In the genomic region with DNA sequence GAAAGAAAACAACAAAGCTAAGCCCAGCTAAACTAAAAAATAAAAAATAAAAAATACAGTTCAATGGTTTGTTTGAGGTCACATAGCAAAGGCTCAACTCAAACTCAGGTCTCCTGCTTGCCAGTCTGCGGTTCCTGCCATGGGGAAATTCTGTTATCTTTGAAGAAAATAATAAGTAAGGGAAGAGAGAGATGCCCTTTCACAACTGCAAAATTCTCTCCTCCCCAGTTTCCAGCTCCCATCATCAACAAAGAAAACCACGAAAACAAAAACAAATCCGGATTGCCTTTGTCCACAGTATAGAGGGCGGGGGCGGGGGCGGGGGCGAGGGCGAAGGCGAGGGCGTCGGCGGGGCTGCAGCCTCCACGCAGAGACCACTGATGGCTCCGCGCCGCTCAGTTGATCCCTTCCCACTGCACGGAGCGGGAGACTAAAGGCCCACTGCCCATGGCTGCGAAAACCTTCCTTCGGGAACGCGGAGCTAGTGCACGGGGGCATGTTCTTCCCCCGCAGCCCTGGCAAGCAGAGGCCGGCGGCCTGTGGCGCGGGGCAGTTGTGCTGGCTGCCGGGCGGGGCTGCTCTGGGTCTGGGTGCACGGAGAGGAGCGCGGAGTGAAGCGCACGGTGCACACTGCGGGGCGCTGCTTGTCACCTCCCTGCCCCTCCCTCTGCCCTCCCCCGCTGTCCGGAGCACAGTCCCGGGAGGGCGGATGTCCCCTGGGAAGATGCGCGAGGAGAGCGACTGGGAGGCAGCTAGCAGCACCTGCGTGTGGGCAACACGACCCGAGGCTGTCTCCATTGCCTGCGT, we compare ENCODE assay signal across 8 cellular contexts. TPM values are rescaled to one million over a fixed set of nuclear protein-coding genes. Genes with fewer than 3 reads are reported as not detected.
A peak's percentile ranks its signal among the peaks of the same experiment; 100 is the strongest.
DNase-seq lines count a peak whose midpoint lies in the region; ATAC-seq, FAIRE-seq and TF ChIP-seq lines count a peak whose summit lies in the region.

No MANE protein-coding gene starts in this region.

- H3K9me1 ChIP-seq in keratinocyte (ENCODE audit: control insufficient read depth, extremely low read depth, insufficient read depth, low read length), result no peaks in the 10 kb centered on the region

- H3K9ac ChIP-seq in keratinocyte (ENCODE audit: control insufficient read depth, extremely low read depth, insufficient read depth, low read length), result peak overlapping the region; percentile 58

- H3K4me2 ChIP-seq in keratinocyte (ENCODE audit: control insufficient read depth, extremely low read depth, insufficient read depth, low read depth, low read length), result peak overlapping the region; percentile 76

- peak overlapping the region; percentile 18 for H3K27ac ChIP-seq in keratinocyte (ENCODE audit: control insufficient read depth, insufficient read depth, low read length)
- peak overlapping the region in 11 of 21 experiments; percentile 7 to 48 (median 37) for H3K27ac ChIP-seq in skin epidermis

- no peaks in the 10 kb centered on the region for H3K9me3 Mint-ChIP-seq in central memory CD8-positive, alpha-beta T cell

- H3K36me3 ChIP-seq in keratinocyte (ENCODE audit: control insufficient read depth in 2 of 2, extremely low read depth in 1 of 2, insufficient read depth in 2 of 2, low read length in 2 of 2), result no peaks in the 10 kb centered on the region

- dilution Hi-C loops in keratinocyte (cut with MboI; ENCODE audit: extremely low pct_ligation_motif_present, low sequenced_read_pairs), result no loop called here

- no peak overlapping the region for H3K27ac Mint-ChIP-seq in central memory CD8-positive, alpha-beta T cell (ENCODE audit: low read depth)

- H3K4me3 ChIP-seq in keratinocyte (ENCODE audit: control insufficient read depth in 2 of 3, extremely low read depth in 1 of 3, insufficient read depth in 2 of 3, low read depth in 1 of 3, low read length in 3 of 3) (peak overlapping the region; percentile 40 to 55 (median 50)), skin epidermis (peak overlapping the region; percentile 24 to 50 (median 39))

- TF ChIP-seq CTCF in keratinocyte (optimal IDR thresholded peaks at IDR 0.05 in 1 of 3, IDR thresholded peaks at IDR 0.05 in 1 of 3, conservative IDR thresholded peaks at IDR 0.05 in 1 of 3; ENCODE audit: extremely low read depth in 1 of 3, insufficient read depth in 2 of 3, low read length in 3 of 3), result peak in 1 of 3 experiments; percentile 55

- H3K4me1 ChIP-seq in keratinocyte (ENCODE audit: control insufficient read depth, extremely low read depth, insufficient read depth, low read length), result peaks cover 58% of the 10 kb centered on the region

- H3K27me3 ChIP-seq in keratinocyte (ENCODE audit: control insufficient read depth, extremely low read depth, insufficient read depth, low read length), result no peaks in the 10 kb centered on the region

- TF ChIP-seq POLR2A in GM12891 (IDR thresholded peaks at IDR 0.05; ENCODE audit: low read depth, low read length), result no peak

- H3K4me1 Mint-ChIP-seq in central memory CD8-positive, alpha-beta T cell, result peaks cover 6% of the 10 kb centered on the region

- H2AFZ ChIP-seq in keratinocyte (ENCODE audit: control insufficient read depth, low read length), result peak overlapping the region; percentile 92

- H3K36me3 Mint-ChIP-seq in central memory CD8-positive, alpha-beta T cell (ENCODE audit: insufficient read depth), result no peaks in the 10 kb centered on the region

- H3K79me2 ChIP-seq in keratinocyte (ENCODE audit: control insufficient read depth, insufficient read depth, low read length), result no peaks in the 10 kb centered on the region

- H3K4me3 Mint-ChIP-seq in central memory CD8-positive, alpha-beta T cell, result peak overlapping the region; percentile 48

- H3K27me3 Mint-ChIP-seq in central memory CD8-positive, alpha-beta T cell, result peaks cover 26% of the 10 kb centered on the region

- peak; percentile 84 for FAIRE-seq in HTR-8/SVneo (lab: Jason Lieb, UNC)
- FAIRE-seq in keratinocyte (lab: Jason Lieb, UNC), result no peak
- FAIRE-seq in GM12891 (lab: Jason Lieb, UNC), result no peak

- DNase-seq in AG08396 (ENCODE audit: low spot score) (peak; percentile 65), HTR-8/SVneo (ENCODE audit: insufficient read length, low spot score) (peak; percentile 75), SHP77 treated with DMSO at 0.1 percent for 48 hours (lab: John Stamatoyannopoulos, UW) (peak; percentile 13), keratinocyte (ENCODE audit: low read depth, low spot score) (no peak), GM12891 (ENCODE audit: insufficient read length, low spot score) (no peak)
- no peak for DNase-seq in central memory CD8-positive, alpha-beta T cell (ENCODE audit: low spot score in 2 of 2)

- H3K9me3 ChIP-seq in keratinocyte (ENCODE audit: control insufficient read depth, low read depth, low read length), result no peaks in the 10 kb centered on the region

- ATAC-seq in GM19324 (IDR thresholded peaks at IDR 0.05; ENCODE audit: low FRiP score, unreplicated experiment), result peak; percentile 84
- peak; percentile 49 for ATAC-seq in central memory CD8-positive, alpha-beta T cell (replicated peaks; ENCODE audit: extremely low read depth, poor library complexity, severe bottlenecking)

- H4K20me1 ChIP-seq in keratinocyte (ENCODE audit: control insufficient read depth, extremely low read depth, insufficient read depth, low read length), result no peaks in the 10 kb centered on the region

TF ChIP-seq in GM12891, 5 proteins besides CTCF, POLR2A, EP300 and RAD21:
- TF ChIP-seq SPI1 (IDR thresholded peaks at IDR 0.05; ENCODE audit: low read depth, low read length) (no peak), TAF1 (IDR thresholded peaks at IDR 0.05; ENCODE audit: low read depth, low read length) (no peak), POU2F2 (IDR thresholded peaks at IDR 0.05; ENCODE audit: low read depth, low read length) (no peak), POLR2AphosphoS5 (IDR thresholded peaks at IDR 0.05; ENCODE audit: low read depth, low read length) (no peak), PAX5 (IDR thresholded peaks at IDR 0.05; ENCODE audit: insufficient read depth, low read length, severe bottlenecking) (no peak)

RNA-seq across cellular contexts. Expression of a gene that starts 54.2 kb away (rescaled TPM):
- polyA plus RNA-seq in keratinocyte, result 99.6 to 135 TPM (median 129 TPM) in 3 replicates
- polyA plus RNA-seq in keratinocyte (2011; ENCODE audit: low read depth), result 264 TPM
- polyA plus RNA-seq in keratinocyte (2011; cell fraction: cytosol; rRNA removed), result 153 and 181 TPM in 2 replicates
- polyA plus RNA-seq in keratinocyte (2011; cell fraction: nucleus; rRNA removed), result 73.6 and 80.3 TPM in 2 replicates
- polyA plus RNA-seq in keratinocyte (2012; ENCODE audit: low replicate concordance), result 66.5 and 140 TPM in 2 replicates
- polyA minus RNA-seq in keratinocyte, result 36.9 to 56.3 TPM (median 40.5 TPM) in 3 replicates
- 66.2 TPM for polyA minus RNA-seq in keratinocyte (2011; cell fraction: cytosol; rRNA and poly(A)+ RNA removed)
- polyA minus RNA-seq in keratinocyte (2011; cell fraction: nucleus; rRNA and poly(A)+ RNA removed), result 20.3 and 30.7 TPM in 2 replicates
- 0.08 TPM for polyA plus RNA-seq in GM12891 (2012; ENCODE audit: low read depth, missing spikeins)

Comparison
In these comparisons a context has a peak if more than half of its experiments do, and no peak if none do; other contexts are left out.
1. DNase-seq: peak in AG08396 (single experiment), HTR-8/SVneo (single experiment) and SHP77 treated with DMSO at 0.1 percent for 48 hours (single experiment); none in central memory CD8-positive, alpha-beta T cell (0 of 2), keratinocyte (single experiment) and GM12891 (single experiment).